Comparison of ENCODE assay signal across 8 cellular contexts in genomic region chr17:49694847-49695697, GRCh38. TPM values are rescaled to one million over a fixed set of nuclear protein-coding genes. Genes with fewer than 3 reads are reported as not detected.
DNase-seq lines count a peak whose midpoint lies in the region; ATAC-seq, FAIRE-seq and TF ChIP-seq lines count a peak whose summit lies in the region.

No MANE protein-coding gene starts in this region.

- FAIRE-seq in G401.6 (lab: Jason Lieb, UNC) (peak; percentile 92), bronchial epithelial cell (lab: Jason Lieb, UNC) (no peak)

- ATAC-seq in GM19328 (IDR thresholded peaks at IDR 0.05; ENCODE audit: unreplicated experiment) (no peak), HG03039 (IDR thresholded peaks at IDR 0.05; ENCODE audit: unreplicated experiment) (no peak)

- no peak overlapping the region for H3K9ac ChIP-seq in liver (ENCODE audit: low read depth in 1 of 2, low read length in 2 of 2)

- peak; percentile 91 for TF ChIP-seq RAD21 in liver (IDR thresholded peaks at IDR 0.05)

- TF ChIP-seq CTCF in WI38 (IDR thresholded peaks at IDR 0.05; ENCODE audit: low read depth, low read length) (peak; percentile 83), bronchial epithelial cell (IDR thresholded peaks at IDR 0.05; ENCODE audit: insufficient read depth, low read length, severe bottlenecking) (peak; percentile 76), liver (IDR thresholded peaks at IDR 0.05; ENCODE audit: low read depth, low read length, missing input control) (peak; percentile 97)

- H3K9me3 ChIP-seq in liver (ENCODE audit: control insufficient read depth in 4 of 4, low read length in 3 of 4): no peaks in the 10 kb centered on the region

- no peak overlapping the region for H3K4me3 ChIP-seq in WI38 (ENCODE audit: low read depth, low read length)
- no peak overlapping the region for H3K4me3 ChIP-seq in bronchial epithelial cell (ENCODE audit: low read depth, low read length)
- no peak overlapping the region for H3K4me3 ChIP-seq in liver (ENCODE audit: low read depth in 1 of 3, low read length in 3 of 3)

- H3K27me3 ChIP-seq in bronchial epithelial cell (ENCODE audit: control insufficient read depth, insufficient read depth, low read length) (no peaks in the 10 kb centered on the region), liver (ENCODE audit: control insufficient read depth in 4 of 4, insufficient read depth in 4 of 4, low read length in 3 of 4) (no peaks in the 10 kb centered on the region)

- H3K4me1 ChIP-seq in liver (ENCODE audit: control insufficient read depth in 4 of 4, insufficient read depth in 4 of 4, low read length in 3 of 4): peaks cover 0 to 8% (median 7%) of the 10 kb centered on the region in 4 donors

- WGBS in liver: 21% methylated on average over 16 of the region's 16 CpGs

- H3K36me3 ChIP-seq in bronchial epithelial cell (ENCODE audit: control insufficient read depth, insufficient read depth, low read length): peaks cover under 1% of the 10 kb centered on the region
- peaks cover under 1 to 5% (median 3%) of the 10 kb centered on the region in 4 donors for H3K36me3 ChIP-seq in liver (ENCODE audit: control insufficient read depth in 4 of 4, insufficient read depth in 3 of 4, low read depth in 1 of 4, low read length in 3 of 4)

- DNase-seq in NAMALWA (ENCODE audit: low spot score): peak; percentile 77
- no peak for DNase-seq in bronchial epithelial cell (ENCODE audit: low read depth)
- DNase-seq in stimulated activated CD4-positive, alpha-beta T cell treated with anti-CD3 and anti-CD28 coated beads, TNF-alpha, amount 100 ng/mL, for 24 hours (ENCODE audit: low read depth in 3 of 3): peak; percentile 46 to 72 (median 54)

- no peak overlapping the region for H3K27ac ChIP-seq in liver (ENCODE audit: low read depth in 1 of 2, low read length in 2 of 2)

TF ChIP-seq in liver, 16 proteins besides CTCF, POLR2A, EP300 and RAD21:
- TF ChIP-seq HNF4A (conservative IDR thresholded peaks at IDR 0.05) (peak in 1 of 2 donors; percentile 7), REST (IDR thresholded peaks at IDR 0.05) (no peak)
TF ChIP-seq in liver: peak in this region for 1.

RNA-seq across cellular contexts. Expression of gene SLC35B1, which starts 12.7 kb away (rescaled TPM):
- total RNA-seq in bronchial epithelial cell (79.2 and 91.1 TPM in 2 replicates), liver (10 to 100 TPM; 29.8 to 90.1 TPM)
- polyA plus RNA-seq in liver: 10 to 100 TPM; 67.0 to 86.5 TPM

RNA-seq across cellular contexts. Expression of gene SPOP, which starts 17.2 kb away (rescaled TPM):
- total RNA-seq in bronchial epithelial cell (32.1 and 50.7 TPM in 2 replicates), liver (10 to 100 TPM; 48.6 to 50.8 TPM)
- polyA plus RNA-seq in liver: 10 to 100 TPM; 21.6 to 36.3 TPM
